1 cellular context compared by ENCODE assay signal in genomic region chr22:50483106-50483505, GRCh38.
TF ChIP-seq lines count a peak whose summit lies in the region.

No MANE protein-coding gene starts in this region.

TF ChIP-seq in HepG2, 621 proteins besides CTCF, POLR2A, EP300 and RAD21:
- TF ChIP-seq SCMH1 (CRISPR knock-in tag; IDR thresholded peaks at IDR 0.05; ENCODE audit: borderline replicate concordance) (no peak), PAX8 (CRISPR knock-in tag; IDR thresholded peaks at IDR 0.05; ENCODE audit: borderline replicate concordance) (no peak), SETDB1 (CRISPR knock-in tag; IDR thresholded peaks at IDR 0.05; ENCODE audit: borderline replicate concordance) (no peak), PHF21A (CRISPR knock-in tag; IDR thresholded peaks at IDR 0.05) (no peak), ZNF710 (CRISPR knock-in tag; IDR thresholded peaks at IDR 0.05; ENCODE audit: borderline replicate concordance) (no peak), GATAD1 (CRISPR knock-in tag; IDR thresholded peaks at IDR 0.05) (no peak), POLR2G (IDR thresholded peaks at IDR 0.05; ENCODE audit: low read depth, low read length) (no peak), HBP1 (CRISPR knock-in tag; IDR thresholded peaks at IDR 0.05; ENCODE audit: low read depth) (no peak), FOXK1 (CRISPR knock-in tag; IDR thresholded peaks at IDR 0.05; ENCODE audit: borderline replicate concordance, low read depth) (no peak), SMAD1 (CRISPR knock-in tag; IDR thresholded peaks at IDR 0.05; ENCODE audit: borderline replicate concordance, low read depth) (no peak), TFDP2 (CRISPR knock-in tag; IDR thresholded peaks at IDR 0.05) (no peak), SMARCE1 (IDR thresholded peaks at IDR 0.05; ENCODE audit: borderline replicate concordance) (no peak), XRCC5 (optimal IDR thresholded peaks at IDR 0.05; ENCODE audit: low read length) (no peak), MED13 (CRISPR knock-in tag; IDR thresholded peaks at IDR 0.05) (no peak), ZNF264 (CRISPR knock-in tag; IDR thresholded peaks at IDR 0.05) (no peak), HNF4G (IDR thresholded peaks at IDR 0.05; ENCODE audit: borderline replicate concordance, low read depth, low read length) (no peak), HNF4G (CRISPR knock-in tag; IDR thresholded peaks at IDR 0.05; ENCODE audit: borderline replicate concordance, low read depth) (no peak), EHMT2 (IDR thresholded peaks at IDR 0.05; ENCODE audit: borderline replicate concordance, low read depth, low read length) (no peak), NFKBIZ (CRISPR knock-in tag; IDR thresholded peaks at IDR 0.05) (no peak), ZNF737 (CRISPR knock-in tag; IDR thresholded peaks at IDR 0.05; ENCODE audit: borderline replicate concordance) (no peak), FOXP4 (CRISPR knock-in tag; IDR thresholded peaks at IDR 0.05) (no peak)
TF ChIP-seq in HepG2: peak in this region for 0.
